ENCODE assay signal across 1 cellular context in the genomic region with DNA sequence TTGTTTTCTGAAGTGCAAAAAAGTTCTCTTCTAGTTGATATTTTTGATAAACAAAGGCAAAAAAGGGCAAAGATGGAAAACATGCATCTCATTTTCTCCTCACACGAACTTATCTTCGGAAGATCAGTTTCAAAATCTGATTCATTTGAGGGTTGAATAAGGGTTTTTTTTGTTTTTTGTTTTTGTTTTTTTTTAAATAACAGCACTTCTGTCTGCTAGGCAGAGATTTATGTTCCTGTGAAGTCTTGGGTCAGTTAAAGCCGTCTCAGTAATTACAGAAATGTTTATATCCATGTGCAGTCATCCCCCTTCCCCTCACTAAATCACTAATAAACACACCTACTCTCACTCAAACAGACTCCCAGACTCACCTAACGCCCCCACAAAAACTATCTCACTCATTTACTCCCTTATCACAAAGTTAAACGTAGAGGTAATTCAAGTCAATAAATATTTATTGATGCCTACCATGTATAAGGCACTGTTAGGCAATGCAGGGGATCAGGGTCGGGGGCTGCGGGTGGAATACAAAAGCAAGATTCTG.
TF ChIP-seq lines count a peak whose summit lies in the region.

No MANE protein-coding gene starts in this region.

TF ChIP-seq in SK-N-SH, 30 proteins besides CTCF, POLR2A, EP300 and RAD21:
- no peak for TF ChIP-seq REST (IDR thresholded peaks at IDR 0.05; ENCODE audit: low read depth, low read length)
- no peak for TF ChIP-seq JUND (IDR thresholded peaks at IDR 0.05)
- TF ChIP-seq, protein P1, sequence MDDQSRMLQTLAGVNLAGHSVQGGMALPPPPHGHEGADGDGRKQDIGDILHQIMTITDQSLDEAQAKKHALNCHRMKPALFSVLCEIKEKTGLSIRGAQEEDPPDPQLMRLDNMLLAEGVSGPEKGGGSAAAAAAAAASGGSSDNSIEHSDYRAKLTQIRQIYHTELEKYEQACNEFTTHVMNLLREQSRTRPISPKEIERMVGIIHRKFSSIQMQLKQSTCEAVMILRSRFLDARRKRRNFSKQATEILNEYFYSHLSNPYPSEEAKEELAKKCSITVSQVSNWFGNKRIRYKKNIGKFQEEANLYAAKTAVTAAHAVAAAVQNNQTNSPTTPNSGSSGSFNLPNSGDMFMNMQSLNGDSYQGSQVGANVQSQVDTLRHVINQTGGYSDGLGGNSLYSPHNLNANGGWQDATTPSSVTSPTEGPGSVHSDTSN (IDR thresholded peaks at IDR 0.05) = no peak
- no peak for TF ChIP-seq GATA2 (CRISPR knock-in tag; IDR thresholded peaks at IDR 0.05)
TF ChIP-seq in SK-N-SH: peak in this region for 0.
